In the genomic region with DNA sequence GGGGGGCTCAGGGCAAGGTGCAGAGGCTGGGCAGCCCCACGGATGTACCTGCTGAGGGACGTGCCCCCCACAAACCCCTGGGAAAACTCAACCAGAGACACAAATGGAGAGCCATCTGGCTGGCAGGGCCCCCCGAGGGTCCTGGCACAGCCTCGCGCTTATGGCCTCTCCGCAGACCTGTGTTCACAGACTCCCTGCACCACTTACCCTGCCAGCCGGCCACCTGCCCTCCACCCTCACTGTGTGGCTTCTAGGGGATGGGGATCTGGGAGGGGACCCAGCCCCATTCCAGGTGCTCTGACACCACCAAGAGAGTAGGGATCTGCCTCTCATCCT, we compare ENCODE assay signal across 1 cellular context.
TF ChIP-seq lines count a peak whose summit lies in the region.

No MANE protein-coding gene starts in this region.

TF ChIP-seq in HEK293, 187 proteins besides CTCF, POLR2A, EP300 and RAD21 (continued from another document):
- 0 out of 2 replicates have a peak, but pooled peaks have one; percentile 27 for TF ChIP-seq PRDM2 (tag by site-specific recombination; IDR thresholded peaks at IDR 0.05; ENCODE audit: borderline replicate concordance)
